25 cellular contexts compared by ENCODE assay signal in genomic region chr18:57175550-57175949, GRCh38. TPM values are rescaled to one million over a fixed set of nuclear protein-coding genes. Genes with fewer than 3 reads are reported as not detected.
"Had no signal": no experiment of that assay in that cellular context is flagged by ENCODE, and none has a peak within 500 bp of the region (broad histone marks: within the 10 kb centered on the region; RNA-seq: fewer than 3 reads in every experiment).

No MANE protein-coding gene starts in this region.

- H3K27me3 ChIP-seq: neutrophil, tibial artery had no signal

- H3K4me3 ChIP-seq: left ventricle myocardium inferior, tibial artery had no signal

- ATAC-seq: activated naive CD8-positive, alpha-beta T cell treated with anti-CD3 and anti-CD28 coated beads, Interleukin-2, amount 50 U/mL, for 24 hours; natural killer cell; stimulated activated naive B cell treated with anti-CD40 and anti-IgM and Interleukin-4, amounts not matched to agents 10 μg/mL and 1 μg/mL and 100 μg/mL, for 72 hours; T-cell had no signal

- H3K27ac ChIP-seq: left ventricle myocardium inferior, neutrophil, tibial artery had no signal

- H3K9me3 ChIP-seq: neutrophil had no signal

- H3K4me1 ChIP-seq: left ventricle myocardium inferior, tibial artery had no signal

- H3K36me3 ChIP-seq: left ventricle myocardium inferior, neutrophil, tibial artery had no signal

- DNase-seq: activated CD4-positive, alpha-beta T cell treated with anti-CD3 and anti-CD28 coated beads, Interleukin-2, amount 50 U/mL, for 48 hours; activated CD4-positive, CD25-positive, alpha-beta regulatory T cell treated with anti-CD3 and anti-CD28 coated beads, Interleukin-2, amount 50 U/mL, for 72 hours; activated naive CD4-positive, alpha-beta T cell treated with anti-CD3 and anti-CD28 coated beads for 36 hours; activated naive CD8-positive, alpha-beta T cell treated with anti-CD3 and anti-CD28 coated beads, Interleukin-2, amount 50 U/mL, for 24 hours; activated T-cell treated with anti-CD3 and anti-CD28 coated beads, Interleukin-2, amount 50 U/mL, for 1 hour; hippocampal formation; kidney; left ventricle myocardium inferior; mesendoderm; natural killer cell; retina; stimulated activated CD4-positive, alpha-beta T cell treated with anti-CD3 and anti-CD28 coated beads, Interleukin-2, amount 100 ng/mL, for 48 hours; stimulated activated naive B cell treated with anti-CD40 and anti-IgM and Interleukin-4, amounts not matched to agents 10 μg/mL and 1 μg/mL and 100 μg/mL, for 72 hours; T-cell; T-helper 9 cell; tibial artery had no signal

RNA-seq across cellular contexts. Expression of gene BOD1L2, which starts 28.7 kb away (rescaled TPM):
- total RNA-seq: activated naive CD4-positive, alpha-beta T cell treated with anti-CD3 and anti-CD28 coated beads for 36 hours; activated T-helper 2 cell treated with anti-CD3 and anti-CD28 coated beads, Interferon-gamma antibody, Interleukin-2, Interleukin-4, amounts not matched to agents 10 μg/mL and 5 μg/mL and 100 μg/mL, durations not matched to agents 14 hours and 24 hours and 36 hours; astrocyte; bronchial epithelial cell; cerebellum; dermis microvascular lymphatic vessel endothelial cell; epithelial cell of proximal tubule; glomerular endothelial cell; kidney; left ventricle myocardium inferior; natural killer cell; skeletal muscle tissue; T-cell had no signal
